Comparison of ENCODE assay signal across 9 cellular contexts in genomic region chr15:52183562-52184173, GRCh38. TPM values are rescaled to one million over a fixed set of nuclear protein-coding genes. Genes with fewer than 3 reads are reported as not detected.
A peak's percentile ranks its signal among the peaks of the same experiment; 100 is the strongest.
DNase-seq lines count a peak whose midpoint lies in the region; ATAC-seq and TF ChIP-seq lines count a peak whose summit lies in the region.
"Had no signal": no experiment of that assay in that cellular context is flagged by ENCODE, and none has a peak within 500 bp of the region (broad histone marks: within the 10 kb centered on the region; RNA-seq: fewer than 3 reads in every experiment).

No MANE protein-coding gene starts in this region.

- H2BK15ac ChIP-seq in IMR-90 (ENCODE audit: low read depth, low read length) (no peak overlapping the region), mesenchymal stem cell (ENCODE audit: low read depth, poor library complexity, severe bottlenecking) (no peak overlapping the region)

- no peak for TF ChIP-seq POLR2A in IMR-90 (IDR thresholded peaks at IDR 0.05; ENCODE audit: low read depth, low read length)

- no peak overlapping the region for H3K18ac ChIP-seq in IMR-90 (ENCODE audit: low read depth, low read length)
- H3K18ac ChIP-seq in mesenchymal stem cell (ENCODE audit: low read depth in 1 of 2, low read length in 2 of 2) = no peak overlapping the region

- H3K9me1 ChIP-seq in IMR-90 (ENCODE audit: insufficient read depth, low read length) = no peaks in the 10 kb centered on the region

- H3K4me3 ChIP-seq in IMR-90 (ENCODE audit: insufficient read depth, low read depth, low read length) (no peak overlapping the region), mesenchymal stem cell (ENCODE audit: insufficient read depth in 1 of 2, low read depth in 1 of 2, low read length in 2 of 2) (no peak overlapping the region)
- H3K4me3 ChIP-seq: SJSA1 had no signal

- peaks cover 2 to 5% of the 10 kb centered on the region in 2 experiments; a peak in 3 of 4 replicates for H3K79me1 ChIP-seq in IMR-90 (ENCODE audit: low read depth in 1 of 2, low read length in 2 of 2)
- H3K79me1 ChIP-seq in mesenchymal stem cell (replicated peaks; ENCODE audit: low read length, poor library complexity, severe bottlenecking) = peaks cover 1% of the 10 kb centered on the region

- H2BK5ac ChIP-seq in IMR-90 (ENCODE audit: low read depth, low read length, poor library complexity, severe bottlenecking) (no peak overlapping the region), mesenchymal stem cell (ENCODE audit: low read depth, low read length, poor library complexity, severe bottlenecking) (no peak overlapping the region)

- TF ChIP-seq RAD21 in IMR-90 (IDR thresholded peaks at IDR 0.05; ENCODE audit: low read length) = peak; percentile 69

- WGBS in IMR-90 (ENCODE audit: extremely low coverage in 2 of 2, insufficient read length in 1 of 2), 2 experiments = no CpG with 5 or more reads among the region's 2 CpGs
- 50% methylated on average over 2 of the region's 2 CpGs for WGBS in mesenchymal stem cell

- H3K36me3 ChIP-seq in IMR-90 (ENCODE audit: control insufficient read depth, insufficient read depth, low read length) = no peaks in the 10 kb centered on the region
- no peaks in the 10 kb centered on the region for H3K36me3 ChIP-seq in mesenchymal stem cell (ENCODE audit: control insufficient read depth in 1 of 2, insufficient read depth in 2 of 2, low read depth in 1 of 2, low read length in 2 of 2)
- H3K36me3 ChIP-seq: SJSA1 had no signal

- TF ChIP-seq CTCF in IMR-90 (conservative IDR thresholded peaks at IDR 0.05; ENCODE audit: low read depth, low read length) (peak; percentile 71), brain (conservative IDR thresholded peaks at IDR 0.05) (peak; percentile 54 to 72)

- peaks cover 0 to 5% (median 0%) of the 10 kb centered on the region in 5 experiments for H3K9me3 Mint-ChIP-seq in brain

- POLR2A ChIA-PET in IMR-90 (lab: Charles Lee; ENCODE audit: unreplicated experiment) = no interaction called here

- no peak overlapping the region for H2BK20ac ChIP-seq in IMR-90 (ENCODE audit: low read depth, low read length)

- CTCF ChIA-PET in IMR-90 (lab: Yijun Ruan, JAX) = interaction anchor here (1.0 to 2.3 kb wide), 5 partner anchors 10 to 44 kb away, joined by 3 to 8 read pairs (median 5); no protein-coding TSS in a partner anchor

- H3K27ac ChIP-seq in IMR-90 (ENCODE audit: insufficient read depth, low read length) (no peak overlapping the region), mesenchymal stem cell (ENCODE audit: low read length, poor library complexity, severe bottlenecking) (no peak overlapping the region)
- H3K27ac ChIP-seq: SJSA1 had no signal

- peaks cover 1% of the 10 kb centered on the region; the same call in 1 of the 2 replicates for H3K4me1 ChIP-seq in IMR-90 (ENCODE audit: control insufficient read depth, insufficient read depth, low read length)
- H3K4me1 ChIP-seq in mesenchymal stem cell (ENCODE audit: control insufficient read depth, insufficient read depth, low read depth, low read length) = peaks cover 1% of the 10 kb centered on the region

- peaks cover 34% of the 10 kb centered on the region for H3K4me1 Mint-ChIP-seq in brain

- no peak overlapping the region for H2AFZ ChIP-seq in IMR-90 (replicated peaks; ENCODE audit: low read length, poor library complexity)
- no peak overlapping the region for H2AFZ ChIP-seq in mesenchymal stem cell (ENCODE audit: low read depth, low read length)

- BruUV-seq in IMR-90 (replicated peaks; lab: Mats Ljungman, UMichigan) = no TSS peak

- DNase-seq in EH (ENCODE audit: low read depth) (peak; percentile 62), IMR-90 (peak; percentile 39), mesenchymal stem cell (peak; percentile 52), epidermal melanocyte (ENCODE audit: insufficient read length, low spot score) (no peak), 8988T (no peak)

- dilution Hi-C loops in IMR-90 (cut with HindIII; ENCODE audit: low sequenced_read_pairs, unreplicated experiment) = no loop called here

- H2BK12ac ChIP-seq in mesenchymal stem cell (ENCODE audit: low read length in 2 of 2) = no peak overlapping the region

- H3K27me3 Mint-ChIP-seq in brain = peaks cover 14% of the 10 kb centered on the region

- no peak for ATAC-seq in IMR-90 (ENCODE audit: low read depth)
- ATAC-seq in GM21528 (IDR thresholded peaks at IDR 0.05; ENCODE audit: low FRiP score, unreplicated experiment) = no peak
- ATAC-seq in GM19328 (IDR thresholded peaks at IDR 0.05; ENCODE audit: unreplicated experiment) = no peak

- H4K5ac ChIP-seq in IMR-90 (ENCODE audit: low read depth, low read length) = no peak overlapping the region

- no peak overlapping the region for H2BK120ac ChIP-seq in IMR-90 (ENCODE audit: low read depth, low read length)
- H2BK120ac ChIP-seq in mesenchymal stem cell (ENCODE audit: low read depth, low read length) = no peak overlapping the region

- H2AK5ac ChIP-seq in IMR-90 (ENCODE audit: low read depth, low read length) (no peak overlapping the region), mesenchymal stem cell (ENCODE audit: low read length, severe bottlenecking) (no peak overlapping the region)

- H3K27me3 ChIP-seq in IMR-90 (ENCODE audit: control insufficient read depth, insufficient read depth, low read length) (no peaks in the 10 kb centered on the region; the same call in 1 of the 2 replicates), mesenchymal stem cell (ENCODE audit: control insufficient read depth in 1 of 2, insufficient read depth in 1 of 2, low read length in 2 of 2) (no peaks in the 10 kb centered on the region)
- H3K27me3 ChIP-seq: SJSA1 had no signal

- H4K91ac ChIP-seq in IMR-90 (ENCODE audit: insufficient read depth, low read depth, low read length) = no peak overlapping the region
- no peak overlapping the region for H4K91ac ChIP-seq in mesenchymal stem cell (ENCODE audit: low read length)

- no peak overlapping the region for H3K23ac ChIP-seq in IMR-90 (ENCODE audit: low read depth, low read length)
- no peak overlapping the region for H3K23ac ChIP-seq in mesenchymal stem cell (ENCODE audit: low read length in 2 of 2)

- in situ Hi-C loops in IMR-90 (cut with MboI; ENCODE audit: low sequenced_read_pairs) = no loop called here

- H4K20me1 ChIP-seq in IMR-90 (ENCODE audit: insufficient read depth, low read length) = no peaks in the 10 kb centered on the region

- H3K9ac ChIP-seq in IMR-90 (ENCODE audit: low read depth, low read length) (no peak overlapping the region), mesenchymal stem cell (ENCODE audit: low read length) (no peak overlapping the region)

- H3K14ac ChIP-seq in IMR-90 (replicated peaks; ENCODE audit: low read depth, low read length) (no peak overlapping the region), mesenchymal stem cell (ENCODE audit: low read length in 2 of 2) (no peak overlapping the region)

- peak overlapping the region; percentile 60 for H2AK9ac ChIP-seq in IMR-90 (replicated peaks; ENCODE audit: low read depth, low read length, poor library complexity)

- H3K9me3 ChIP-seq in IMR-90 (ENCODE audit: control insufficient read depth, insufficient read depth, low read length) (no peaks in the 10 kb centered on the region), mesenchymal stem cell (ENCODE audit: control insufficient read depth, low read length) (no peaks in the 10 kb centered on the region)
- H3K9me3 ChIP-seq: SJSA1 had no signal

- H3K4me2 ChIP-seq in IMR-90 (ENCODE audit: low read depth, low read length) (no peak overlapping the region), mesenchymal stem cell (ENCODE audit: low read length, poor library complexity, severe bottlenecking) (no peak overlapping the region)

- H4K8ac ChIP-seq in IMR-90 (ENCODE audit: low read depth in 2 of 2, low read length in 2 of 2) (no peak overlapping the region), mesenchymal stem cell (ENCODE audit: low read length) (no peak overlapping the region)

- no peaks in the 10 kb centered on the region for H3K36me3 Mint-ChIP-seq in brain

- H3K56ac ChIP-seq in IMR-90 (ENCODE audit: extremely low read depth, insufficient read depth, low read length) = no peak overlapping the region

- H3K4me3 Mint-ChIP-seq in brain = peak overlapping the region in 4 of 5 experiments; percentile 8 to 76 (median 34)

- intact Hi-C loops in IMR-90 (cut with micrococcal nuclease) = loop anchor here (2.0 to 5.0 kb wide), 2 partner anchors 43 to 554 kb away; no protein-coding TSS in a partner anchor

- H3K4ac ChIP-seq in IMR-90 (ENCODE audit: low read depth, low read length) (no peak overlapping the region), mesenchymal stem cell (ENCODE audit: low read depth in 1 of 2, low read length in 2 of 2) (no peak overlapping the region)

- peak overlapping the region in 2 of 5 experiments; percentile 63 to 68 for H3K27ac Mint-ChIP-seq in brain

TF ChIP-seq in IMR-90, 13 proteins besides CTCF, POLR2A, EP300 and RAD21:
- TF ChIP-seq SMC3 (IDR thresholded peaks at IDR 0.05; ENCODE audit: low read depth, low read length) = peak; percentile 66
- TF ChIP-seq, protein P1, sequence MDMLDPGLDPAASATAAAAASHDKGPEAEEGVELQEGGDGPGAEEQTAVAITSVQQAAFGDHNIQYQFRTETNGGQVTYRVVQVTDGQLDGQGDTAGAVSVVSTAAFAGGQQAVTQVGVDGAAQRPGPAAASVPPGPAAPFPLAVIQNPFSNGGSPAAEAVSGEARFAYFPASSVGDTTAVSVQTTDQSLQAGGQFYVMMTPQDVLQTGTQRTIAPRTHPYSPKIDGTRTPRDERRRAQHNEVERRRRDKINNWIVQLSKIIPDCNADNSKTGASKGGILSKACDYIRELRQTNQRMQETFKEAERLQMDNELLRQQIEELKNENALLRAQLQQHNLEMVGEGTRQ (IDR thresholded peaks at IDR 0.05; ENCODE audit: low read depth, low read length) = no peak
TF ChIP-seq in IMR-90: peak in this region for 1.

RNA-seq across cellular contexts. Expression of gene GNB5, which starts 7.5 kb away (rescaled TPM):
- 33.2 and 33.9 TPM in 2 replicates for total RNA-seq in IMR-90 (2012; rRNA removed)
- polyA plus RNA-seq in IMR-90 (2012; rRNA removed) = 25.3 and 27.7 TPM in 2 replicates
- polyA plus RNA-seq in IMR-90 (2012; cell fraction: cytosol; rRNA removed) = 16.4 and 21.4 TPM in 2 replicates
- polyA plus RNA-seq in IMR-90 (2012; cell fraction: nucleus; rRNA removed; ENCODE audit: low replicate concordance) = 12.6 and 24.4 TPM in 2 replicates
- 42.8 TPM for polyA plus RNA-seq in brain (ENCODE audit: insufficient read depth, low read depth, low replicate concordance)
- polyA plus RNA-seq in mesenchymal stem cell (2013, experiment 1 of 2) = 15.8 TPM
- 15.7 TPM for polyA plus RNA-seq in mesenchymal stem cell (2013, experiment 2 of 2)

Comparison
In these comparisons a context has a peak if more than half of its experiments do, and no peak if none do; other contexts are left out.
1. DNase-seq: peak in EH (single experiment), IMR-90 (single experiment) and mesenchymal stem cell (single experiment); none in epidermal melanocyte (single experiment) and 8988T (single experiment).